Comparison of ENCODE assay signal across 12 cellular contexts in genomic region chr2:120765031-120765910, GRCh38. TPM values are rescaled to one million over a fixed set of nuclear protein-coding genes. Genes with fewer than 3 reads are reported as not detected.
DNase-seq lines count a peak whose midpoint lies in the region; ATAC-seq and TF ChIP-seq lines count a peak whose summit lies in the region.
"Had no signal": no experiment of that assay in that cellular context is flagged by ENCODE, and none has a peak within 500 bp of the region (broad histone marks: within the 10 kb centered on the region; RNA-seq: fewer than 3 reads in every experiment).

No MANE protein-coding gene starts in this region.

- TF ChIP-seq EP300 in esophagus muscularis mucosa (IDR thresholded peaks at IDR 0.05): no peak

- intact Hi-C loops in esophagus muscularis mucosa (cut with DNase I): no loop called here
- intact Hi-C loops in testis (cut with DNase I; ENCODE audit: low total_unique reads): no loop called here

- H3K4ac ChIP-seq in mesenchymal stem cell (ENCODE audit: low read depth in 1 of 2, low read length in 2 of 2): peak overlapping the region; percentile 94 to 99

- H3K79me1 ChIP-seq in mesenchymal stem cell (replicated peaks; ENCODE audit: low read length, poor library complexity, severe bottlenecking): peaks cover 53% of the 10 kb centered on the region

- no peaks in the 10 kb centered on the region for H3K36me3 Mint-ChIP-seq in activated CD4-positive, alpha-beta T cell treated with anti-CD3 and anti-CD28 coated beads, Interleukin-2, amount 10 ng/mL, durations not matched to agents 7 days and 5 days (ENCODE audit: low read depth)
- H3K36me3 Mint-ChIP-seq: naive B cell had no signal

- peak overlapping the region; percentile 81 to 99 for H3K18ac ChIP-seq in mesenchymal stem cell (ENCODE audit: low read depth in 1 of 2, low read length in 2 of 2)

- 32% methylated on average over 12 of the region's 18 CpGs for WGBS in esophagus muscularis mucosa
- WGBS in mesenchymal stem cell: 25% methylated on average over 18 of the region's 18 CpGs
- 38 to 59% methylated on average over 10 to 18 of the region's 18 CpGs for WGBS in testis, 2 donors

- H3K27ac ChIP-seq in SJCRH30 (peak overlapping the region; percentile 98), esophagus muscularis mucosa (replicated peaks in 1 of 4) (peak overlapping the region; percentile 61 to 78 (median 68)), mesenchymal stem cell (ENCODE audit: low read length, poor library complexity, severe bottlenecking) (peak overlapping the region; percentile 84), testis (peak overlapping the region; percentile 64 to 73)

- H2BK120ac ChIP-seq in mesenchymal stem cell (ENCODE audit: low read depth, low read length): peak overlapping the region; percentile 87

- no peak overlapping the region for H3K27ac Mint-ChIP-seq in activated CD4-positive, alpha-beta T cell treated with anti-CD3 and anti-CD28 coated beads, Interleukin-2, amount 10 ng/mL, durations not matched to agents 7 days and 5 days
- H3K27ac Mint-ChIP-seq: activated CD4-positive, alpha-beta memory T cell treated with anti-CD3 and anti-CD28 coated beads, Interleukin-2, amount 10 ng/mL, durations not matched to agents 7 days and 5 days; naive B cell had no signal

- ATAC-seq in HG03097 (IDR thresholded peaks at IDR 0.05; ENCODE audit: low FRiP score, unreplicated experiment): no peak
- no peak for ATAC-seq in GM18867 (IDR thresholded peaks at IDR 0.05; ENCODE audit: unreplicated experiment)

- peak overlapping the region; percentile 48 for H3K4me3 ChIP-seq in SJCRH30
- H3K4me3 ChIP-seq in esophagus muscularis mucosa: peak overlapping the region in 1 of 4 donors; percentile 25
- peak overlapping the region in 1 of 2 experiments; percentile 59 for H3K4me3 ChIP-seq in mesenchymal stem cell (ENCODE audit: insufficient read depth in 1 of 2, low read depth in 1 of 2, low read length in 2 of 2)
- H3K4me3 ChIP-seq in testis: no peak overlapping the region

- H3K4me3 Mint-ChIP-seq in activated CD4-positive, alpha-beta T cell treated with anti-CD3 and anti-CD28 coated beads, Interleukin-2, amount 10 ng/mL, durations not matched to agents 7 days and 5 days: no peak overlapping the region
- H3K4me3 Mint-ChIP-seq: activated CD4-positive, alpha-beta memory T cell treated with anti-CD3 and anti-CD28 coated beads, Interleukin-2, amount 10 ng/mL, durations not matched to agents 7 days and 5 days; naive B cell had no signal

- H3K27me3 Mint-ChIP-seq in activated CD4-positive, alpha-beta T cell treated with anti-CD3 and anti-CD28 coated beads, Interleukin-2, amount 10 ng/mL, durations not matched to agents 7 days and 5 days: no peaks in the 10 kb centered on the region
- H3K27me3 Mint-ChIP-seq: activated CD4-positive, alpha-beta memory T cell treated with anti-CD3 and anti-CD28 coated beads, Interleukin-2, amount 10 ng/mL, durations not matched to agents 7 days and 5 days had no signal

- no peaks in the 10 kb centered on the region for H3K9me3 Mint-ChIP-seq in activated CD4-positive, alpha-beta T cell treated with anti-CD3 and anti-CD28 coated beads, Interleukin-2, amount 10 ng/mL, durations not matched to agents 7 days and 5 days
- H3K9me3 Mint-ChIP-seq: activated CD4-positive, alpha-beta memory T cell treated with anti-CD3 and anti-CD28 coated beads, Interleukin-2, amount 10 ng/mL, durations not matched to agents 7 days and 5 days had no signal

- peak overlapping the region; percentile 99 for H4K91ac ChIP-seq in mesenchymal stem cell (ENCODE audit: low read length)

- H3K4me1 Mint-ChIP-seq in activated CD4-positive, alpha-beta T cell treated with anti-CD3 and anti-CD28 coated beads, Interleukin-2, amount 10 ng/mL, durations not matched to agents 7 days and 5 days: no peaks in the 10 kb centered on the region
- H3K4me1 Mint-ChIP-seq: activated CD4-positive, alpha-beta memory T cell treated with anti-CD3 and anti-CD28 coated beads, Interleukin-2, amount 10 ng/mL, durations not matched to agents 7 days and 5 days; naive B cell had no signal

- peak overlapping the region; percentile 95 to 98 for H2BK12ac ChIP-seq in mesenchymal stem cell (ENCODE audit: low read length in 2 of 2)

- TF ChIP-seq CTCF in esophagus muscularis mucosa (IDR thresholded peaks at IDR 0.05) (no peak), testis (IDR thresholded peaks at IDR 0.05) (no peak)

- H3K9me3 ChIP-seq in SJCRH30 (replicated peaks): no peaks in the 10 kb centered on the region
- no peaks in the 10 kb centered on the region for H3K9me3 ChIP-seq in esophagus muscularis mucosa
- no peaks in the 10 kb centered on the region for H3K9me3 ChIP-seq in mesenchymal stem cell (ENCODE audit: control insufficient read depth, low read length)
- H3K9me3 ChIP-seq in testis: no peaks in the 10 kb centered on the region

- peak overlapping the region; percentile 90 for H4K8ac ChIP-seq in mesenchymal stem cell (ENCODE audit: low read length)

- no peaks in the 10 kb centered on the region for H3K36me3 ChIP-seq in SJCRH30
- no peaks in the 10 kb centered on the region for H3K36me3 ChIP-seq in esophagus muscularis mucosa
- peaks cover 0 to 12% of the 10 kb centered on the region in 2 experiments for H3K36me3 ChIP-seq in mesenchymal stem cell (ENCODE audit: control insufficient read depth in 1 of 2, insufficient read depth in 2 of 2, low read depth in 1 of 2, low read length in 2 of 2)
- no peaks in the 10 kb centered on the region for H3K36me3 ChIP-seq in testis (ENCODE audit: low read depth, missing control alignments)

- peak overlapping the region; percentile 68 for H3K9ac ChIP-seq in mesenchymal stem cell (ENCODE audit: low read length)

- H3K27me3 ChIP-seq in SJCRH30 (no peaks in the 10 kb centered on the region), esophagus muscularis mucosa (no peaks in the 10 kb centered on the region), mesenchymal stem cell (ENCODE audit: control insufficient read depth in 1 of 2, insufficient read depth in 1 of 2, low read length in 2 of 2) (no peaks in the 10 kb centered on the region), testis (no peaks in the 10 kb centered on the region)

- H3K4me1 ChIP-seq in SJCRH30: peaks cover 33% of the 10 kb centered on the region
- peaks cover 17 to 61% (median 61%) of the 10 kb centered on the region in 4 donors for H3K4me1 ChIP-seq in esophagus muscularis mucosa
- peaks cover 41% of the 10 kb centered on the region for H3K4me1 ChIP-seq in mesenchymal stem cell (ENCODE audit: control insufficient read depth, insufficient read depth, low read depth, low read length)
- H3K4me1 ChIP-seq in testis: peaks cover 51% of the 10 kb centered on the region

- TF ChIP-seq POLR2A in esophagus muscularis mucosa (IDR thresholded peaks at IDR 0.05; ENCODE audit: low read depth) (no peak), testis (IDR thresholded peaks at IDR 0.05) (no peak)

- H3K23ac ChIP-seq in mesenchymal stem cell (ENCODE audit: low read length in 2 of 2): peak overlapping the region in 1 of 2 experiments; percentile 85

- peak overlapping the region in 1 of 2 experiments; percentile 97 for H3K14ac ChIP-seq in mesenchymal stem cell (ENCODE audit: low read length in 2 of 2)

- CTCF ChIA-PET in activated CD4-positive, alpha-beta T cell treated with anti-CD3 and anti-CD28 coated beads, Interleukin-2, amount 10 ng/mL, durations not matched to agents 7 days and 5 days (lab: Charles Lee): no interaction called here

- H2AFZ ChIP-seq in mesenchymal stem cell (ENCODE audit: low read depth, low read length): no peak overlapping the region

- DNase-seq in SJCRH30: peak; percentile 55 to 66
- no peak for DNase-seq in esophagus muscularis mucosa (ENCODE audit: extremely low spot score)
- peak; percentile 70 for DNase-seq in mesenchymal stem cell
- no peak for DNase-seq in testis
- DNase-seq in DMS79 treated with DMSO at 0.1 percent for 48 hours (lab: John Stamatoyannopoulos, UW): no peak
- no peak for DNase-seq in activated CD4-positive, alpha-beta T cell treated with anti-CD3 and anti-CD28 coated beads, Interleukin-2, amount 10 ng/mL, durations not matched to agents 7 days and 5 days
- DNase-seq: activated CD4-positive, alpha-beta memory T cell treated with anti-CD3 and anti-CD28 coated beads, Interleukin-2, amount 10 ng/mL, durations not matched to agents 7 days and 5 days; DMS 273 treated with DMSO at 0.1 percent for 48 hours; naive B cell; NCI-H446 treated with DMSO at 0.1 percent for 48 hours had no signal

- no peak overlapping the region for H2BK5ac ChIP-seq in mesenchymal stem cell (ENCODE audit: low read depth, low read length, poor library complexity, severe bottlenecking)

- no peak overlapping the region for H2BK15ac ChIP-seq in mesenchymal stem cell (ENCODE audit: low read depth, poor library complexity, severe bottlenecking)

- POLR2A ChIA-PET in activated CD4-positive, alpha-beta T cell treated with anti-CD3 and anti-CD28 coated beads, Interleukin-2, amount 10 ng/mL, durations not matched to agents 7 days and 5 days (lab: Charles Lee): no interaction called here

- no peak overlapping the region for H3K4me2 ChIP-seq in mesenchymal stem cell (ENCODE audit: low read length, poor library complexity, severe bottlenecking)

- peak overlapping the region; percentile 65 for H2AK5ac ChIP-seq in mesenchymal stem cell (ENCODE audit: low read length, severe bottlenecking)

RNA-seq across cellular contexts. Expression of gene GLI2, which starts 29.6 kb away (rescaled TPM):
- total RNA-seq in SJCRH30 (2014; rRNA removed; shearing (Covaris generic)): 13.0 and 18.4 TPM in 2 replicates
- total RNA-seq in esophagus muscularis mucosa (10 to 100 TPM in 2 of 4 donors, 1 to 10 TPM in 2; 7.1 to 25.3 (median 11.8) TPM), testis (10 to 100 TPM; 16.5 to 21.4 TPM)
- polyA plus RNA-seq in mesenchymal stem cell (2013, experiment 1 of 2): 28.9 TPM
- polyA plus RNA-seq in mesenchymal stem cell (2013, experiment 2 of 2): 29.5 TPM
- polyA plus RNA-seq in testis (ENCODE audit: insufficient read depth, low read depth, low replicate concordance): 5.1 TPM
- under 1 TPM; 0.07 to 0.12 TPM for total RNA-seq in activated CD4-positive, alpha-beta T cell treated with anti-CD3 and anti-CD28 coated beads, Interleukin-2, amount 10 ng/mL, durations not matched to agents 7 days and 5 days

Comparison
In these comparisons a context has a peak if more than half of its experiments do, and no peak if none do; other contexts are left out.
1. DNase-seq: peak in SJCRH30 (2 of 2) and mesenchymal stem cell (single experiment); none in esophagus muscularis mucosa (single experiment), testis (single experiment), DMS79 treated with DMSO at 0.1 percent for 48 hours (single experiment) and activated CD4-positive, alpha-beta T cell treated with anti-CD3 and anti-CD28 coated beads, Interleukin-2, amount 10 ng/mL, durations not matched to agents 7 days and 5 days (single experiment).
2. RNA of gene GLI2, which starts 29.6 kb away (total RNA-seq): 16.5 to 21.4 TPM in testis, 13.0 to 18.4 TPM in SJCRH30 and 7.1 to 25.3 TPM in esophagus muscularis mucosa; 0.07 to 0.12 TPM in activated CD4-positive, alpha-beta T cell treated with anti-CD3 and anti-CD28 coated beads, Interleukin-2, amount 10 ng/mL, durations not matched to agents 7 days and 5 days; every median in the first group is over 4 times any median in the second.
3. Peak in every context shown above with its lines, with median percentiles within 50 percentile points of each other: H3K27ac ChIP-seq.